In the genomic region with DNA sequence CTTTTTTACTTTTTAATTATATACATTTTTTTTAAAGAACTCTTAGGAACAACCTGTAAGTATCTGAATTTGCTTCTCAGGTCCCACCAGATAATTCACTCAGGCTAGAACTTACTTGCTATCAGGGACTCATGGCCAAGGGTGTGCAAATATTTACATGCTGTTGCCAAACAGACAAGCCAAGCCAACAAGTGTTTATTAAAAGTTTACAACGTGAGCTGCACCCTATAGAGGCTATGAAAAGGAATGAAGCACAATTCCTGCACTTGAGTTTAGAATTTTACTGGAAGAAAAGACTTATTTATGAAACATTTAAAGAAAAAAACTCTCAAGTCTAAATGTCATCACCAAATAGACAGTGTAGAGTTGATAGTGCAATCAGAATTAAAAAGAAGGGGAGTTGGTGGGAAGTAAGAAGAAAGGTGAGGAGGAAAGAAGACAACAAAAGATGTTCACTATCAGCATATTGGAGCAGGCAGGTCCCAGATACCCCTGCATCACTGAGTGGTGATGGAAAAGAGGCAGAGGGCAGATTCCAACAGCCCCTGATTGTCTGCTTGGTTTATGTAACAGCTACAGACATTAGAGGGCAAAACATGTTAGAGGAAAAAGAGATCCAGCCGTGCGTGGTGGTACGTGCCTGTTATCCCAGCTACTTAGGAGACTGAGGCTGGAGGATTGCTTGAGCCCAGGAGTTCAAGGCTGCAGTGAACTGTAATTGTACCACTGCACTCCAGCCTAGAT, we compare ENCODE assay signal across 1 cellular context.
TF ChIP-seq lines count a peak whose summit lies in the region.

No MANE protein-coding gene starts in this region.

TF ChIP-seq in HepG2, 621 proteins besides CTCF, POLR2A, EP300 and RAD21 (continues in another document):
- TF ChIP-seq HHEX (CRISPR knock-in tag; IDR thresholded peaks at IDR 0.05) (no peak), RFX3 (CRISPR knock-in tag; IDR thresholded peaks at IDR 0.05) (no peak), CEBPB (IDR thresholded peaks at IDR 0.05; ENCODE audit: borderline replicate concordance, low read depth, low read length) (peak; percentile 78), GABPB1 (CRISPR knock-in tag; IDR thresholded peaks at IDR 0.05) (no peak), ZNF33A (CRISPR knock-in tag; IDR thresholded peaks at IDR 0.05; ENCODE audit: borderline replicate concordance) (no peak), ZNF263 (CRISPR knock-in tag; IDR thresholded peaks at IDR 0.05) (no peak), IKZF4 (CRISPR knock-in tag; IDR thresholded peaks at IDR 0.05; ENCODE audit: borderline replicate concordance, low read depth, not compliant biosample characterization) (no peak), ZNF253 (CRISPR knock-in tag; IDR thresholded peaks at IDR 0.05; ENCODE audit: borderline replicate concordance) (no peak), NFIC (IDR thresholded peaks at IDR 0.05; ENCODE audit: low read length) (peak; percentile 30; the same call in 1 of the 2 replicates), FOXK2 (IDR thresholded peaks at IDR 0.05) (no peak), DMAP1 (CRISPR knock-in tag; IDR thresholded peaks at IDR 0.05) (no peak), RBM39 (IDR thresholded peaks at IDR 0.05; ENCODE audit: low read depth, low read length, poor library complexity, severe bottlenecking) (no peak), BCL6 (CRISPR knock-in tag; IDR thresholded peaks at IDR 0.05) (peak; percentile 25; the same call in 1 of the 2 replicates), HMG20B (CRISPR knock-in tag; conservative IDR thresholded peaks at IDR 0.05) (no peak), FOXJ3 (CRISPR knock-in tag; IDR thresholded peaks at IDR 0.05; ENCODE audit: borderline replicate concordance) (peak; percentile 64; the same call in 1 of the 2 replicates), HOXA3 (CRISPR knock-in tag; IDR thresholded peaks at IDR 0.05) (no peak), SALL2 (CRISPR knock-in tag; IDR thresholded peaks at IDR 0.05) (no peak), NFE2L1 (CRISPR knock-in tag; IDR thresholded peaks at IDR 0.05; ENCODE audit: borderline replicate concordance) (no peak), ZFP82 (CRISPR knock-in tag; IDR thresholded peaks at IDR 0.05; ENCODE audit: borderline replicate concordance) (no peak), ZNF775 (CRISPR knock-in tag; IDR thresholded peaks at IDR 0.05; ENCODE audit: borderline replicate concordance) (no peak), RXRB (CRISPR knock-in tag; IDR thresholded peaks at IDR 0.05; ENCODE audit: borderline replicate concordance) (0 out of 2 replicates have a peak, but pooled peaks have one; percentile 4), ZBTB8A (CRISPR knock-in tag; IDR thresholded peaks at IDR 0.05; ENCODE audit: borderline replicate concordance, low read depth) (no peak), NR3C1 (CRISPR knock-in tag; IDR thresholded peaks at IDR 0.05) (no peak), ZNF883 (CRISPR knock-in tag; IDR thresholded peaks at IDR 0.05; ENCODE audit: not compliant biosample characterization) (no peak), RBFOX2 (IDR thresholded peaks at IDR 0.05; ENCODE audit: low read depth, low read length) (no peak), WIZ (CRISPR knock-in tag; IDR thresholded peaks at IDR 0.05) (no peak), NCOA2 (CRISPR knock-in tag; IDR thresholded peaks at IDR 0.05) (0 out of 2 replicates have a peak, but pooled peaks have one; percentile 22), HIVEP1 (CRISPR knock-in tag; IDR thresholded peaks at IDR 0.05) (no peak), MAFF (IDR thresholded peaks at IDR 0.05; ENCODE audit: low read depth, low read length) (no peak), PHF5A (CRISPR knock-in tag; IDR thresholded peaks at IDR 0.05; ENCODE audit: low read depth, unreplicated experiment) (no peak), FLYWCH1 (CRISPR knock-in tag; IDR thresholded peaks at IDR 0.05) (no peak), NFYB (CRISPR knock-in tag; IDR thresholded peaks at IDR 0.05) (no peak), HNF4A (CRISPR knock-in tag; IDR thresholded peaks at IDR 0.05) (0 out of 2 replicates have a peak, but pooled peaks have one; percentile 18), ATF7 (IDR thresholded peaks at IDR 0.05) (no peak), ATF7 (CRISPR knock-in tag; IDR thresholded peaks at IDR 0.05) (no peak)
- TF ChIP-seq, protein P1, sequence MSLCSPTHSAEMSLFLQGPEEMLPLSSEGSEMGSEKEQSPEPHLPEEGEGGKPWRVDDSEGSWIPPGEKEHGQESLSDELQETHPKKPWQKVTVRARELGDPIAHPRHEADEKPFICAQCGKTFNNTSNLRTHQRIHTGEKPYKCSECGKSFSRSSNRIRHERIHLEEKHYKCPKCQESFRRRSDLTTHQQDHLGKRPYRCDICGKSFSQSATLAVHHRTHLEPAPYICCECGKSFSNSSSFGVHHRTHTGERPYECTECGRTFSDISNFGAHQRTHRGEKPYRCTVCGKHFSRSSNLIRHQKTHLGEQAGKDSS (CRISPR knock-in tag; IDR thresholded peaks at IDR 0.05; ENCODE audit: borderline replicate concordance, low read depth) = no peak
- TF ChIP-seq, protein P2, sequence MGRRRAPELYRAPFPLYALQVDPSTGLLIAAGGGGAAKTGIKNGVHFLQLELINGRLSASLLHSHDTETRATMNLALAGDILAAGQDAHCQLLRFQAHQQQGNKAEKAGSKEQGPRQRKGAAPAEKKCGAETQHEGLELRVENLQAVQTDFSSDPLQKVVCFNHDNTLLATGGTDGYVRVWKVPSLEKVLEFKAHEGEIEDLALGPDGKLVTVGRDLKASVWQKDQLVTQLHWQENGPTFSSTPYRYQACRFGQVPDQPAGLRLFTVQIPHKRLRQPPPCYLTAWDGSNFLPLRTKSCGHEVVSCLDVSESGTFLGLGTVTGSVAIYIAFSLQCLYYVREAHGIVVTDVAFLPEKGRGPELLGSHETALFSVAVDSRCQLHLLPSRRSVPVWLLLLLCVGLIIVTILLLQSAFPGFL (CRISPR knock-in tag; IDR thresholded peaks at IDR 0.05) = no peak
- TF ChIP-seq, protein P3, sequence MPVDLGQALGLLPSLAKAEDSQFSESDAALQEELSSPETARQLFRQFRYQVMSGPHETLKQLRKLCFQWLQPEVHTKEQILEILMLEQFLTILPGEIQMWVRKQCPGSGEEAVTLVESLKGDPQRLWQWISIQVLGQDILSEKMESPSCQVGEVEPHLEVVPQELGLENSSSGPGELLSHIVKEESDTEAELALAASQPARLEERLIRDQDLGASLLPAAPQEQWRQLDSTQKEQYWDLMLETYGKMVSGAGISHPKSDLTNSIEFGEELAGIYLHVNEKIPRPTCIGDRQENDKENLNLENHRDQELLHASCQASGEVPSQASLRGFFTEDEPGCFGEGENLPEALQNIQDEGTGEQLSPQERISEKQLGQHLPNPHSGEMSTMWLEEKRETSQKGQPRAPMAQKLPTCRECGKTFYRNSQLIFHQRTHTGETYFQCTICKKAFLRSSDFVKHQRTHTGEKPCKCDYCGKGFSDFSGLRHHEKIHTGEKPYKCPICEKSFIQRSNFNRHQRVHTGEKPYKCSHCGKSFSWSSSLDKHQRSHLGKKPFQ (CRISPR knock-in tag; IDR thresholded peaks at IDR 0.05; ENCODE audit: insufficient replicate concordance) = no peak
- TF ChIP-seq, protein P4, sequence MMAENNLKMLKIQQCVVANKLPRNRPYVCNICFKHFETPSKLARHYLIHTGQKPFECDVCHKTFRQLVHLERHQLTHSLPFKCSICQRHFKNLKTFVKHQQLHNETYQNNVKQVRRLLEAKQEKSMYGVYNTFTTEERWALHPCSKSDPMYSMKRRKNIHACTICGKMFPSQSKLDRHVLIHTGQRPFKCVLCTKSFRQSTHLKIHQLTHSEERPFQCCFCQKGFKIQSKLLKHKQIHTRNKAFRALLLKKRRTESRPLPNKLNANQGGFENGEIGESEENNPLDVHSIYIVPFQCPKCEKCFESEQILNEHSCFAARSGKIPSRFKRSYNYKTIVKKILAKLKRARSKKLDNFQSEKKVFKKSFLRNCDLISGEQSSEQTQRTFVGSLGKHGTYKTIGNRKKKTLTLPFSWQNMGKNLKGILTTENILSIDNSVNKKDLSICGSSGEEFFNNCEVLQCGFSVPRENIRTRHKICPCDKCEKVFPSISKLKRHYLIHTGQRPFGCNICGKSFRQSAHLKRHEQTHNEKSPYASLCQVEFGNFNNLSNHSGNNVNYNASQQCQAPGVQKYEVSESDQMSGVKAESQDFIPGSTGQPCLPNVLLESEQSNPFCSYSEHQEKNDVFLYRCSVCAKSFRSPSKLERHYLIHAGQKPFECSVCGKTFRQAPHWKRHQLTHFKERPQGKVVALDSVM (CRISPR knock-in tag; IDR thresholded peaks at IDR 0.05) = no peak
- TF ChIP-seq, protein P5, sequence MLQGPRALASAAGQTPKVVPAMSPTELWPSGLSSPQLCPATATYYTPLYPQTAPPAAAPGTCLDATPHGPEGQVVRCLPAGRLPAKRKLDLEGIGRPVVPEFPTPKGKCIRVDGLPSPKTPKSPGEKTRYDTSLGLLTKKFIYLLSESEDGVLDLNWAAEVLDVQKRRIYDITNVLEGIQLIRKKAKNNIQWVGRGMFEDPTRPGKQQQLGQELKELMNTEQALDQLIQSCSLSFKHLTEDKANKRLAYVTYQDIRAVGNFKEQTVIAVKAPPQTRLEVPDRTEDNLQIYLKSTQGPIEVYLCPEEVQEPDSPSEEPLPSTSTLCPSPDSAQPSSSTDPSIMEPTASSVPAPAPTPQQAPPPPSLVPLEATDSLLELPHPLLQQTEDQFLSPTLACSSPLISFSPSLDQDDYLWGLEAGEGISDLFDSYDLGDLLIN (CRISPR knock-in tag; IDR thresholded peaks at IDR 0.05; ENCODE audit: borderline replicate concordance) = no peak
- TF ChIP-seq, protein P6, sequence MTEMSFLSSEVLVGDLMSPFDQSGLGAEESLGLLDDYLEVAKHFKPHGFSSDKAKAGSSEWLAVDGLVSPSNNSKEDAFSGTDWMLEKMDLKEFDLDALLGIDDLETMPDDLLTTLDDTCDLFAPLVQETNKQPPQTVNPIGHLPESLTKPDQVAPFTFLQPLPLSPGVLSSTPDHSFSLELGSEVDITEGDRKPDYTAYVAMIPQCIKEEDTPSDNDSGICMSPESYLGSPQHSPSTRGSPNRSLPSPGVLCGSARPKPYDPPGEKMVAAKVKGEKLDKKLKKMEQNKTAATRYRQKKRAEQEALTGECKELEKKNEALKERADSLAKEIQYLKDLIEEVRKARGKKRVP (CRISPR knock-in tag; IDR thresholded peaks at IDR 0.05) = no peak
- TF ChIP-seq, protein P7, sequence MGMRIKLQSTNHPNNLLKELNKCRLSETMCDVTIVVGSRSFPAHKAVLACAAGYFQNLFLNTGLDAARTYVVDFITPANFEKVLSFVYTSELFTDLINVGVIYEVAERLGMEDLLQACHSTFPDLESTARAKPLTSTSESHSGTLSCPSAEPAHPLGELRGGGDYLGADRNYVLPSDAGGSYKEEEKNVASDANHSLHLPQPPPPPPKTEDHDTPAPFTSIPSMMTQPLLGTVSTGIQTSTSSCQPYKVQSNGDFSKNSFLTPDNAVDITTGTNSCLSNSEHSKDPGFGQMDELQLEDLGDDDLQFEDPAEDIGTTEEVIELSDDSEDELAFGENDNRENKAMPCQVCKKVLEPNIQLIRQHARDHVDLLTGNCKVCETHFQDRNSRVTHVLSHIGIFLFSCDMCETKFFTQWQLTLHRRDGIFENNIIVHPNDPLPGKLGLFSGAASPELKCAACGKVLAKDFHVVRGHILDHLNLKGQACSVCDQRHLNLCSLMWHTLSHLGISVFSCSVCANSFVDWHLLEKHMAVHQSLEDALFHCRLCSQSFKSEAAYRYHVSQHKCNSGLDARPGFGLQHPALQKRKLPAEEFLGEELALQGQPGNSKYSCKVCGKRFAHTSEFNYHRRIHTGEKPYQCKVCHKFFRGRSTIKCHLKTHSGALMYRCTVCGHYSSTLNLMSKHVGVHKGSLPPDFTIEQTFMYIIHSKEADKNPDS (CRISPR knock-in tag; IDR thresholded peaks at IDR 0.05) = no peak
- TF ChIP-seq, protein P8, sequence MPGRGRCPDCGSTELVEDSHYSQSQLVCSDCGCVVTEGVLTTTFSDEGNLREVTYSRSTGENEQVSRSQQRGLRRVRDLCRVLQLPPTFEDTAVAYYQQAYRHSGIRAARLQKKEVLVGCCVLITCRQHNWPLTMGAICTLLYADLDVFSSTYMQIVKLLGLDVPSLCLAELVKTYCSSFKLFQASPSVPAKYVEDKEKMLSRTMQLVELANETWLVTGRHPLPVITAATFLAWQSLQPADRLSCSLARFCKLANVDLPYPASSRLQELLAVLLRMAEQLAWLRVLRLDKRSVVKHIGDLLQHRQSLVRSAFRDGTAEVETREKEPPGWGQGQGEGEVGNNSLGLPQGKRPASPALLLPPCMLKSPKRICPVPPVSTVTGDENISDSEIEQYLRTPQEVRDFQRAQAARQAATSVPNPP (CRISPR knock-in tag; IDR thresholded peaks at IDR 0.05) = no peak
- TF ChIP-seq, protein P9, sequence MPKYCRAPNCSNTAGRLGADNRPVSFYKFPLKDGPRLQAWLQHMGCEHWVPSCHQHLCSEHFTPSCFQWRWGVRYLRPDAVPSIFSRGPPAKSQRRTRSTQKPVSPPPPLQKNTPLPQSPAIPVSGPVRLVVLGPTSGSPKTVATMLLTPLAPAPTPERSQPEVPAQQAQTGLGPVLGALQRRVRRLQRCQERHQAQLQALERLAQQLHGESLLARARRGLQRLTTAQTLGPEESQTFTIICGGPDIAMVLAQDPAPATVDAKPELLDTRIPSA (CRISPR knock-in tag; IDR thresholded peaks at IDR 0.05; ENCODE audit: borderline replicate concordance) = no peak
- TF ChIP-seq, protein P10, sequence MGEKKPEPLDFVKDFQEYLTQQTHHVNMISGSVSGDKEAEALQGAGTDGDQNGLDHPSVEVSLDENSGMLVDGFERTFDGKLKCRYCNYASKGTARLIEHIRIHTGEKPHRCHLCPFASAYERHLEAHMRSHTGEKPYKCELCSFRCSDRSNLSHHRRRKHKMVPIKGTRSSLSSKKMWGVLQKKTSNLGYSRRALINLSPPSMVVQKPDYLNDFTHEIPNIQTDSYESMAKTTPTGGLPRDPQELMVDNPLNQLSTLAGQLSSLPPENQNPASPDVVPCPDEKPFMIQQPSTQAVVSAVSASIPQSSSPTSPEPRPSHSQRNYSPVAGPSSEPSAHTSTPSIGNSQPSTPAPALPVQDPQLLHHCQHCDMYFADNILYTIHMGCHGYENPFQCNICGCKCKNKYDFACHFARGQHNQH (CRISPR knock-in tag; IDR thresholded peaks at IDR 0.05) = no peak; the same call in 1 of the 2 replicates
- TF ChIP-seq, protein P11, sequence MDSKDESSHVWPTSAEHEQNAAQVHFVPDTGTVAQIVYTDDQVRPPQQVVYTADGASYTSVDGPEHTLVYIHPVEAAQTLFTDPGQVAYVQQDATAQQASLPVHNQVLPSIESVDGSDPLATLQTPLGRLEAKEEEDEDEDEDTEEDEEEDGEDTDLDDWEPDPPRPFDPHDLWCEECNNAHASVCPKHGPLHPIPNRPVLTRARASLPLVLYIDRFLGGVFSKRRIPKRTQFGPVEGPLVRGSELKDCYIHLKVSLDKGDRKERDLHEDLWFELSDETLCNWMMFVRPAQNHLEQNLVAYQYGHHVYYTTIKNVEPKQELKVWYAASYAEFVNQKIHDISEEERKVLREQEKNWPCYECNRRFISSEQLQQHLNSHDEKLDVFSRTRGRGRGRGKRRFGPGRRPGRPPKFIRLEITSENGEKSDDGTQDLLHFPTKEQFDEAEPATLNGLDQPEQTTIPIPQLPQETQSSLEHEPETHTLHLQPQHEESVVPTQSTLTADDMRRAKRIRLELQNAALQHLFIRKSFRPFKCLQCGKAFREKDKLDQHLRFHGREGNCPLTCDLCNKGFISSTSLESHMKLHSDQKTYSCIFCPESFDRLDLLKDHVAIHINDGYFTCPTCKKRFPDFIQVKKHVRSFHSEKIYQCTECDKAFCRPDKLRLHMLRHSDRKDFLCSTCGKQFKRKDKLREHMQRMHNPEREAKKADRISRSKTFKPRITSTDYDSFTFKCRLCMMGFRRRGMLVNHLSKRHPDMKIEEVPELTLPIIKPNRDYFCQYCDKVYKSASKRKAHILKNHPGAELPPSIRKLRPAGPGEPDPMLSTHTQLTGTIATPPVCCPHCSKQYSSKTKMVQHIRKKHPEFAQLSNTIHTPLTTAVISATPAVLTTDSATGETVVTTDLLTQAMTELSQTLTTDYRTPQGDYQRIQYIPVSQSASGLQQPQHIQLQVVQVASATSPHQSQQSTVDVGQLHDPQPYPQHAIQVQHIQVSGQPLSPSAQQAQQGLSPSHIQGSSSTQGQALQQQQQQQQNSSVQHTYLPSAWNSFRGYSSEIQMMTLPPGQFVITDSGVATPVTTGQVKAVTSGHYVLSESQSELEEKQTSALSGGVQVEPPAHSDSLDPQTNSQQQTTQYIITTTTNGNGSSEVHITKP (CRISPR knock-in tag; IDR thresholded peaks at IDR 0.05; ENCODE audit: low read depth) = no peak
